34 cellular contexts compared by ENCODE assay signal in genomic region chr15:29111705-29112281, GRCh38.
DNase-seq lines count a peak whose midpoint lies in the region; ATAC-seq, FAIRE-seq and TF ChIP-seq lines count a peak whose summit lies in the region.
"Had no signal": no experiment of that assay in that cellular context is flagged by ENCODE, and none has a peak within 500 bp of the region (broad histone marks: within the 10 kb centered on the region; RNA-seq: fewer than 3 reads in every experiment).

No MANE protein-coding gene starts in this region.

- H4K8ac ChIP-seq in H9 (replicated peaks; ENCODE audit: insufficient read length, low read depth, low read length) (no peak overlapping the region), IMR-90 (ENCODE audit: low read depth in 2 of 2, low read length in 2 of 2) (no peak overlapping the region), neuronal stem cell (ENCODE audit: low read depth, low read length) (no peak overlapping the region)

- H3K4me1 ChIP-seq in H9 (ENCODE audit: insufficient read depth, low read length) (no peaks in the 10 kb centered on the region; the same call in 1 of the 2 replicates), IMR-90 (ENCODE audit: control insufficient read depth, insufficient read depth, low read length) (no peaks in the 10 kb centered on the region), neuronal stem cell (ENCODE audit: control insufficient read depth in 2 of 2, insufficient read depth in 1 of 2, low read depth in 1 of 2, low read length in 2 of 2) (peaks cover 21 to 22% of the 10 kb centered on the region in 2 donors)
- H3K4me1 ChIP-seq: A549, BE2C, Caco-2 had no signal

- H4K20me1 ChIP-seq in H9 (ENCODE audit: control insufficient read depth, insufficient read depth, insufficient read length) (no peaks in the 10 kb centered on the region), IMR-90 (ENCODE audit: insufficient read depth, low read length) (no peaks in the 10 kb centered on the region; the same call in 1 of the 2 replicates)
- H4K20me1 ChIP-seq: BLaER1 had no signal

- H2BK12ac ChIP-seq in H9 (ENCODE audit: insufficient read length, low read depth, low read length) = no peak overlapping the region
- H2BK12ac ChIP-seq in neuronal stem cell (ENCODE audit: low read length) = no peak overlapping the region

- H3K9me3 ChIP-seq in H9 (ENCODE audit: control insufficient read depth, low read depth, low read length) = no peaks in the 10 kb centered on the region
- H3K9me3 ChIP-seq in IMR-90 (ENCODE audit: control insufficient read depth, insufficient read depth, low read length) = no peaks in the 10 kb centered on the region
- no peaks in the 10 kb centered on the region for H3K9me3 ChIP-seq in neuronal stem cell (replicated peaks in 1 of 2; ENCODE audit: control insufficient read depth in 2 of 2, insufficient read depth in 1 of 2, low read depth in 1 of 2, low read length in 2 of 2)
- H3K9me3 ChIP-seq: A549; BE2C; BLaER1; BLaER1 treated with 17β-estradiol and CSF1 and Interleukin-3, amounts not matched to agents 10 nM and 100 nM; Caco-2 had no signal

- no CpG with 5 or more reads among the region's 13 CpGs for WGBS in H9 (ENCODE audit: extremely low coverage, insufficient read length, low lambda C conversion rate)
- 98% methylated on average over 6 of the region's 13 CpGs; no CpG with 5 or more reads in 1 of the 2 experiments for WGBS in IMR-90 (ENCODE audit: extremely low coverage in 2 of 2, insufficient read length in 1 of 2), 2 experiments
- WGBS in neuronal stem cell (ENCODE audit: extremely low coverage in 2 of 2, insufficient read length in 2 of 2, insufficient replicate concordance in 1 of 2), 2 donors = no CpG with 5 or more reads among the region's 13 CpGs

- TF ChIP-seq POLR2A in IMR-90 (IDR thresholded peaks at IDR 0.05; ENCODE audit: low read depth, low read length) = no peak

- BruUV-seq in IMR-90 (replicated peaks; lab: Mats Ljungman, UMichigan) = no TSS peak

- H3K4me1 Mint-ChIP-seq in H9 = peaks cover 8 to 12% of the 10 kb centered on the region in 2 experiments

- H4K5ac ChIP-seq in H9 (ENCODE audit: insufficient read length, low read depth, low read length) (no peak overlapping the region), IMR-90 (ENCODE audit: low read depth, low read length) (no peak overlapping the region)

- no peak overlapping the region for H3T11ph ChIP-seq in H9 (ENCODE audit: low read length)

- H2AK5ac ChIP-seq in H9 (ENCODE audit: insufficient read length, low read length) (no peak overlapping the region), IMR-90 (ENCODE audit: low read depth, low read length) (no peak overlapping the region), neuronal stem cell (ENCODE audit: low read depth, low read length) (no peak overlapping the region)

- H3K9ac ChIP-seq in H9 (ENCODE audit: extremely low read depth, insufficient read length, low read length) (no peak overlapping the region), IMR-90 (ENCODE audit: low read depth, low read length) (no peak overlapping the region), neuronal stem cell (ENCODE audit: low read depth, low read length, poor library complexity) (no peak overlapping the region)
- H3K9ac ChIP-seq: BLaER1; BLaER1 treated with 17β-estradiol and CSF1 and Interleukin-3, amounts not matched to agents 10 nM and 100 nM had no signal

- intact Hi-C loops in IMR-90 (cut with micrococcal nuclease) = no loop called here

- H3K79me2 ChIP-seq in H9 (ENCODE audit: insufficient read depth, low read length) = no peaks in the 10 kb centered on the region

- no peak overlapping the region for H3K4me3 ChIP-seq in IMR-90 (ENCODE audit: insufficient read depth, low read depth, low read length)
- no peak overlapping the region for H3K4me3 ChIP-seq in neuronal stem cell (ENCODE audit: low read length in 2 of 2)
- H3K4me3 ChIP-seq: A549; BLaER1; BLaER1 treated with 17β-estradiol and CSF1 and Interleukin-3, amounts not matched to agents 10 nM and 100 nM had no signal

- H3K4me2 ChIP-seq in H9 (ENCODE audit: insufficient read depth, insufficient read length, low read length) = no peak overlapping the region
- no peak overlapping the region for H3K4me2 ChIP-seq in IMR-90 (ENCODE audit: low read depth, low read length)
- no peak overlapping the region for H3K4me2 ChIP-seq in neuronal stem cell (ENCODE audit: insufficient read depth, low read length, poor library complexity, severe bottlenecking)
- H3K4me2 ChIP-seq: A549; BLaER1; BLaER1 treated with 17β-estradiol and CSF1 and Interleukin-3, amounts not matched to agents 10 nM and 100 nM had no signal

- H4K91ac ChIP-seq in H9 (ENCODE audit: insufficient read length, low read depth, low read length) = no peak overlapping the region
- H4K91ac ChIP-seq in IMR-90 (ENCODE audit: insufficient read depth, low read depth, low read length) = no peak overlapping the region
- H4K91ac ChIP-seq in neuronal stem cell (ENCODE audit: low read depth, low read length, poor library complexity) = no peak overlapping the region

- H2AK9ac ChIP-seq in IMR-90 (replicated peaks; ENCODE audit: low read depth, low read length, poor library complexity) = peak overlapping the region; percentile 28

- no peak overlapping the region for H3K4me3 Mint-ChIP-seq in H9
- H3K4me3 Mint-ChIP-seq: B cell; CD14-positive monocyte; CD4-positive, alpha-beta memory T cell; CD4-positive, alpha-beta T cell; CD4-positive, CD25-positive, alpha-beta regulatory T cell; CD8-positive, alpha-beta T cell had no signal

- H3K27ac Mint-ChIP-seq in H9 = no peak overlapping the region
- H3K27ac Mint-ChIP-seq: B cell; CD14-positive monocyte; CD4-positive, alpha-beta T cell; CD8-positive, alpha-beta T cell had no signal

- H3K56ac ChIP-seq in H9 (ENCODE audit: insufficient read length, low read depth, low read length) (no peak overlapping the region), IMR-90 (ENCODE audit: extremely low read depth, insufficient read depth, low read length) (no peak overlapping the region)

- POLR2A ChIA-PET in IMR-90 (lab: Charles Lee; ENCODE audit: unreplicated experiment) = no interaction called here

- H3K23me2 ChIP-seq in H9 (ENCODE audit: insufficient read length, low read depth, low read length, poor library complexity, severe bottlenecking) = no peaks in the 10 kb centered on the region

- H3K27me3 ChIP-seq in H9 (ENCODE audit: insufficient read depth, low read length) = no peaks in the 10 kb centered on the region
- H3K27me3 ChIP-seq in IMR-90 (ENCODE audit: control insufficient read depth, insufficient read depth, low read length) = no peaks in the 10 kb centered on the region
- H3K27me3 ChIP-seq in neuronal stem cell (ENCODE audit: control insufficient read depth in 3 of 3, insufficient read depth in 3 of 3, low read depth in 1 of 3, low read length in 3 of 3) = no peaks in the 10 kb centered on the region
- H3K27me3 ChIP-seq: BE2C, BLaER1 had no signal

- ATAC-seq in IMR-90 (ENCODE audit: low read depth) = no peak
- ATAC-seq in HG03571 (IDR thresholded peaks at IDR 0.05; ENCODE audit: unreplicated experiment) = no peak
- ATAC-seq: A549; CD8-positive, alpha-beta T cell had no signal

- no peak overlapping the region for H2BK120ac ChIP-seq in H9 (ENCODE audit: low read depth, low read length, poor library complexity, severe bottlenecking)
- H2BK120ac ChIP-seq in IMR-90 (ENCODE audit: low read depth, low read length) = no peak overlapping the region
- H2BK120ac ChIP-seq in neuronal stem cell (ENCODE audit: low read depth, low read length) = no peak overlapping the region

- H2AFZ ChIP-seq in H9 (ENCODE audit: low read length) (no peak overlapping the region), IMR-90 (replicated peaks; ENCODE audit: low read length, poor library complexity) (no peak overlapping the region), neuronal stem cell (ENCODE audit: low read length) (no peak overlapping the region)

- no peak for FAIRE-seq in GM19239 (lab: Jason Lieb, UNC)
- FAIRE-seq: A204.1, A549, D721Med had no signal

- H3K14ac ChIP-seq in H9 (ENCODE audit: insufficient read depth, low read length) (peak overlapping the region; percentile 13; the same call in 1 of the 2 replicates), IMR-90 (replicated peaks; ENCODE audit: low read depth, low read length) (no peak overlapping the region), neuronal stem cell (ENCODE audit: low read length) (peak overlapping the region; percentile 97)

- H3K9me1 ChIP-seq in IMR-90 (ENCODE audit: insufficient read depth, low read length) = peaks cover 7% of the 10 kb centered on the region; the same call in 1 of the 2 replicates

- TF ChIP-seq RAD21 in IMR-90 (IDR thresholded peaks at IDR 0.05; ENCODE audit: low read length) = no peak

- no peaks in the 10 kb centered on the region; a peak in 1 of 5 replicates for H3K9me3 Mint-ChIP-seq in H9
- H3K9me3 Mint-ChIP-seq: CD4-positive, alpha-beta memory T cell; CD4-positive, alpha-beta T cell; CD8-positive, alpha-beta memory T cell; CD8-positive, alpha-beta T cell had no signal

- H2BK5ac ChIP-seq in H9 (ENCODE audit: insufficient read length, low read length) (no peak overlapping the region), IMR-90 (ENCODE audit: low read depth, low read length, poor library complexity, severe bottlenecking) (no peak overlapping the region), neuronal stem cell (ENCODE audit: low read length) (no peak overlapping the region)

- H3K27me3 Mint-ChIP-seq in H9 (ENCODE audit: low read depth) = no peaks in the 10 kb centered on the region; the same call in none of the 2 replicates
- H3K27me3 Mint-ChIP-seq: CD4-positive, alpha-beta memory T cell; CD4-positive, alpha-beta T cell; CD4-positive, CD25-positive, alpha-beta regulatory T cell had no signal

- H2BK20ac ChIP-seq in H9 (ENCODE audit: low read depth, low read length, poor library complexity, severe bottlenecking) = no peak overlapping the region
- no peak overlapping the region for H2BK20ac ChIP-seq in IMR-90 (ENCODE audit: low read depth, low read length)

- H3K27ac ChIP-seq in H9 (ENCODE audit: insufficient read length, low read depth, low read length) = no peak overlapping the region
- no peak overlapping the region for H3K27ac ChIP-seq in IMR-90 (ENCODE audit: insufficient read depth, low read length)
- no peak overlapping the region for H3K27ac ChIP-seq in neuronal stem cell (replicated peaks; ENCODE audit: low read length)
- H3K27ac ChIP-seq: 22Rv1; A549; BLaER1; BLaER1 treated with 17β-estradiol and CSF1 and Interleukin-3, amounts not matched to agents 10 nM and 100 nM; C4-2B had no signal

- dilution Hi-C loops in IMR-90 (cut with HindIII; ENCODE audit: low sequenced_read_pairs, unreplicated experiment) = no loop called here

- H2BK15ac ChIP-seq in H9 (ENCODE audit: low read depth, low read length) (no peak overlapping the region), IMR-90 (ENCODE audit: low read depth, low read length) (no peak overlapping the region), neuronal stem cell (ENCODE audit: low read length) (no peak overlapping the region)

- DNase-seq in H9 (no peak), IMR-90 (no peak), neuronal stem cell (ENCODE audit: low spot score) (no peak), DMS 273 treated with DMSO at 0.1 percent for 48 hours (lab: John Stamatoyannopoulos, UW) (no peak), GM19239 (ENCODE audit: insufficient read length, low spot score) (no peak)
- DNase-seq: 8988T; ACHN; AML-193; BE2C; C1 segment of cervical spinal cord; Caco-2; Calu3; CD4-positive, alpha-beta memory T cell; CD4-positive, alpha-beta T cell; CD4-positive, CD25-positive, alpha-beta regulatory T cell; CD8-positive, alpha-beta memory T cell; COR-L47; DMS153; DMS53; DMS79; DMS79 treated with DMSO at 0.1 percent for 48 hours; DND-41; EL had no signal

- no peak for TF ChIP-seq CTCF in H9 (conservative IDR thresholded peaks at IDR 0.05)
- TF ChIP-seq CTCF in IMR-90 (conservative IDR thresholded peaks at IDR 0.05; ENCODE audit: low read depth, low read length) = no peak

- H3K4ac ChIP-seq in H9 (ENCODE audit: low read depth, low read length) (no peak overlapping the region), IMR-90 (ENCODE audit: low read depth, low read length) (no peak overlapping the region), neuronal stem cell (ENCODE audit: low read length) (no peak overlapping the region)

- no peaks in the 10 kb centered on the region for H3K79me1 ChIP-seq in H9 (ENCODE audit: insufficient read depth, low read depth, low read length, poor library complexity, severe bottlenecking)
- H3K79me1 ChIP-seq in IMR-90 (ENCODE audit: low read depth in 1 of 2, low read length in 2 of 2) = no peaks in the 10 kb centered on the region
- peaks cover 9% of the 10 kb centered on the region for H3K79me1 ChIP-seq in neuronal stem cell (ENCODE audit: low read depth, low read length)

- H3K36me3 ChIP-seq in IMR-90 (ENCODE audit: control insufficient read depth, insufficient read depth, low read length) (peaks cover 8% of the 10 kb centered on the region), neuronal stem cell (replicated peaks in 1 of 2; ENCODE audit: control insufficient read depth in 2 of 2, insufficient read depth in 2 of 2, low read length in 2 of 2) (peaks cover 7 to 35% of the 10 kb centered on the region in 2 donors)
- H3K36me3 ChIP-seq: BE2C had no signal

- CTCF ChIA-PET in IMR-90 (lab: Yijun Ruan, JAX) = interaction anchor here (2.0 kb wide), 1 partner anchor 10 kb away, joined by 7 read pairs; no protein-coding TSS in a partner anchor

- H3K36me3 Mint-ChIP-seq in H9 (ENCODE audit: insufficient read depth in 1 of 3, low read depth in 3 of 3) = peaks cover 0 to 2% (median 0%) of the 10 kb centered on the region in 3 experiments; a peak in 2 of 7 replicates
- H3K36me3 Mint-ChIP-seq: CD14-positive monocyte had no signal

- in situ Hi-C loops in IMR-90 (cut with MboI; ENCODE audit: low sequenced_read_pairs) = no loop called here

- H3K23ac ChIP-seq in H9 (ENCODE audit: insufficient read length, low read depth, low read length) (no peak overlapping the region), IMR-90 (ENCODE audit: low read depth, low read length) (no peak overlapping the region), neuronal stem cell (ENCODE audit: low read depth, low read length, poor library complexity) (no peak overlapping the region)

- H3K18ac ChIP-seq in H9 (ENCODE audit: insufficient read length, low read depth, low read length) (no peak overlapping the region), IMR-90 (ENCODE audit: low read depth, low read length) (no peak overlapping the region), neuronal stem cell (ENCODE audit: low read length) (no peak overlapping the region)
